Comparison of ENCODE assay signal across 29 cellular contexts in the genomic region with DNA sequence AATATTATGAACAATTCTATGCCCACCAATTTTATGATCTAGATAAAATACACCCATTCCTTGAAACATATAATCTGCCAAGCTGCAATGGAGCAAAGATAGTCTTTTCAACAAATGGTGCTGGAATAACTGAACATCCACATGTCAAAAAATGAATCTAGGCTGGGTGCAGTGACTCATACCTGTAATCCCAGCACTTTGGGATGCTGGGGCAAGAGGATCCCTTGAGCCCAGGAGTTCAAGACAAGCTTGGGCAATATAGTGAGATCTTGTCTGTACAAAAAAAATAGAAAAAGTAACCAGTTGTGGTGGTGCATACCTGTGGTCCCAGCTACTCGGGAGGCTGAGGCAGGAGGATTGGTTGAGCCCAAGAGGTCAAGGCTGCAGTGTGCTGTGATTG.
"Had no signal": no experiment of that assay in that cellular context is flagged by ENCODE, and none has a peak within 500 bp of the region (broad histone marks: within the 10 kb centered on the region; RNA-seq: fewer than 3 reads in every experiment).

No MANE protein-coding gene starts in this region.

- H3K27ac Mint-ChIP-seq: naive thymus-derived CD4-positive, alpha-beta T cell; nephron; neural progenitor cell; stimulated activated naive B cell treated with anti-CD40 and anti-IgM and Interleukin-4, amounts not matched to agents 10 μg/mL and 1 μg/mL and 100 μg/mL, for 72 hours; stimulated activated naive CD8-positive, alpha-beta T cell treated with anti-CD3 and anti-CD28 coated beads, Interleukin-15, Interleukin-2, amounts not matched to agents 100 ng/mL and 50 ng/mL, for 24 hours had no signal

- ATAC-seq: gastroesophageal sphincter; heart left ventricle; left cardiac atrium; left lung; naive thymus-derived CD4-positive, alpha-beta T cell; stimulated activated naive B cell treated with anti-CD40 and anti-IgM and Interleukin-4, amounts not matched to agents 10 μg/mL and 1 μg/mL and 100 μg/mL, for 72 hours; upper lobe of right lung had no signal

- H3K4me3 Mint-ChIP-seq: naive thymus-derived CD4-positive, alpha-beta T cell; nephron; neural progenitor cell; stimulated activated naive B cell treated with anti-CD40 and anti-IgM and Interleukin-4, amounts not matched to agents 10 μg/mL and 1 μg/mL and 100 μg/mL, for 72 hours; stimulated activated naive CD8-positive, alpha-beta T cell treated with anti-CD3 and anti-CD28 coated beads, Interleukin-15, Interleukin-2, amounts not matched to agents 100 ng/mL and 50 ng/mL, for 24 hours had no signal

- H3K4me1 ChIP-seq: gastroesophageal sphincter, heart left ventricle, left lung, parathyroid adenoma, prostate gland, right atrium auricular region, tibial nerve, upper lobe of right lung, uterus had no signal

- H3K36me3 Mint-ChIP-seq: naive thymus-derived CD4-positive, alpha-beta T cell; neural progenitor cell; stimulated activated naive B cell treated with anti-CD40 and anti-IgM and Interleukin-4, amounts not matched to agents 10 μg/mL and 1 μg/mL and 100 μg/mL, for 72 hours had no signal

- H3K4me1 Mint-ChIP-seq: naive thymus-derived CD4-positive, alpha-beta T cell; nephron; neural progenitor cell; stimulated activated naive B cell treated with anti-CD40 and anti-IgM and Interleukin-4, amounts not matched to agents 10 μg/mL and 1 μg/mL and 100 μg/mL, for 72 hours had no signal

- H3K36me3 ChIP-seq: gastroesophageal sphincter, heart left ventricle, left lung, neural progenitor cell, prostate gland, right atrium auricular region, thoracic aorta, tibial nerve, upper lobe of right lung, uterus had no signal

- H3K27me3 ChIP-seq: gastroesophageal sphincter, heart left ventricle, left lung, neural progenitor cell, right atrium auricular region, tibial nerve, upper lobe of right lung, uterus had no signal

- DNase-seq: dermis blood vessel endothelial cell; effector memory CD4-positive, alpha-beta T cell; erythroblast; foreskin fibroblast; heart left ventricle; hippocampal formation; left cardiac atrium; left lung; mesendoderm; midbrain; naive thymus-derived CD4-positive, alpha-beta T cell; stimulated activated CD4-positive, alpha-beta T cell treated with anti-CD3 and anti-CD28 coated beads, Interleukin-15, amount 100 ng/mL, for 24 hours; stimulated activated CD4-positive, alpha-beta T cell treated with anti-CD3 and anti-CD28 coated beads, Interleukin-2, amount 100 ng/mL, for 48 hours; stimulated activated naive B cell treated with anti-CD40 and anti-IgM and Interleukin-4, amounts not matched to agents 10 μg/mL and 1 μg/mL and 100 μg/mL, for 72 hours; upper lobe of right lung; uterus had no signal

- H3K9me3 Mint-ChIP-seq: nephron; neural progenitor cell; stimulated activated naive B cell treated with anti-CD40 and anti-IgM and Interleukin-4, amounts not matched to agents 10 μg/mL and 1 μg/mL and 100 μg/mL, for 72 hours; stimulated activated naive CD8-positive, alpha-beta T cell treated with anti-CD3 and anti-CD28 coated beads, Interleukin-15, Interleukin-2, amounts not matched to agents 100 ng/mL and 50 ng/mL, for 24 hours had no signal

- H3K27me3 Mint-ChIP-seq: stimulated activated naive B cell treated with anti-CD40 and anti-IgM and Interleukin-4, amounts not matched to agents 10 μg/mL and 1 μg/mL and 100 μg/mL, for 72 hours; stimulated activated naive CD8-positive, alpha-beta T cell treated with anti-CD3 and anti-CD28 coated beads, Interleukin-15, Interleukin-2, amounts not matched to agents 100 ng/mL and 50 ng/mL, for 24 hours had no signal

- H3K4me3 ChIP-seq: coronary artery, gastroesophageal sphincter, heart left ventricle, left lung, neural progenitor cell, prostate gland, right atrium auricular region, skin epidermis, thoracic aorta, tibial nerve, upper lobe of right lung, uterus had no signal

- H3K27ac ChIP-seq: coronary artery, gastroesophageal sphincter, heart left ventricle, left lung, neural progenitor cell, parathyroid adenoma, prostate gland, right atrium auricular region, skin epidermis, thoracic aorta, tibial nerve, upper lobe of right lung, uterus had no signal

- H3K9me3 ChIP-seq: gastroesophageal sphincter, heart left ventricle, left lung, prostate gland, right atrium auricular region, thoracic aorta, tibial nerve, upper lobe of right lung, uterus had no signal

- FAIRE-seq: endothelial cell of umbilical vein, islet of Langerhans had no signal
